9 cellular contexts compared by ENCODE assay signal in the genomic region with DNA sequence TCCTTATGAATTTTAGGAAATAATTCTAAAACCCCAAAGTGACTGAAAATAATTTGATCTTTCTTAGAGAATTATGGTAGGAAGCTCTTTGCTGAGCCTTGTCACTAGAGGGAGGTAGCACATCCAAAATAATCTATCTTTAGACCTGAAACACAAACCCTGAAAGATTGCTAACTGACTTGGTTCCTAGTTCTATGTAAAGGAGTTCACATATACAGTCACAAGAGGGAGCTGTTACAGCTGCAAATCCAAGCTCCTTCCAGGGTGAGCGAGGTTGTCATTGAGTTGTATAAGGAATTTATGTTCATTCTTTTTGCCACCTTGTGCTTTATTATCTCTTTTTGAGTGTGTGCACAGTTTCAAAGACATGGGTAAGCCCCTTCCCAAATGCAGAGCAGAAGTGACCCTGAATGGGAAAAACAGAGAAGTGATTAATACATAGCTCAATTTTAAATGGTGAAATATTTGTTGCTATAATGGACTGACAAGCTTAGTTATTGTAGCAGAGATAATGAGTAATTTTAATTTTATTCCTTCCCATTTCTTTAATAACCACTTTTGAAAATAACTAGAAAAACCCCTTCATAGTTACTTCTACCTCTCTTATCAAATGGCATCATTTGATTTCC.
A peak's percentile ranks its signal among the peaks of the same experiment; 100 is the strongest.
DNase-seq lines count a peak whose midpoint lies in the region; ATAC-seq, FAIRE-seq and TF ChIP-seq lines count a peak whose summit lies in the region.
"Had no signal": no experiment of that assay in that cellular context is flagged by ENCODE, and none has a peak within 500 bp of the region (broad histone marks: within the 10 kb centered on the region; RNA-seq: fewer than 3 reads in every experiment).

No MANE protein-coding gene starts in this region.

- H3F3A ChIP-seq in GM23248 (ENCODE audit: insufficient read depth) = no peaks in the 10 kb centered on the region

- H4K20me1 ChIP-seq in GM23248 (ENCODE audit: insufficient read depth) (no peaks in the 10 kb centered on the region), HepG2 (ENCODE audit: insufficient read depth, low read length) (no peaks in the 10 kb centered on the region)

- DNase-seq in D341Med (ENCODE audit: low spot score) (peak; percentile 43), GM23248 (peak; percentile 66), NOMO-1 treated with dmso at 0.1 percent for 144 hours (lab: John Stamatoyannopoulos, UW; ENCODE audit: unreplicated experiment) (peak; percentile 25), T47D (ENCODE audit: low read depth in 1 of 2, low spot score in 1 of 2) (peak; percentile 11 to 52), HepG2 (ENCODE audit: low spot score) (peak; percentile 71), NCI-H1417 treated with DMSO at 0.1 percent for 48 hours (lab: John Stamatoyannopoulos, UW) (no peak)
- DNase-seq in stimulated activated CD4-positive, alpha-beta T cell treated with anti-CD3 and anti-CD28 coated beads, Interleukin-4, amount 100 ng/mL, for 1 hour = no peak
- no peak for DNase-seq in stimulated activated CD4-positive, alpha-beta T cell treated with anti-CD3 and anti-CD28 coated beads, Interleukin-2, amount 100 ng/mL, for 48 hours

- H3K27ac ChIP-seq in GM23248 (no peak overlapping the region), HepG2 (ENCODE audit: extremely low read length, insufficient read depth, low read length) (no peak overlapping the region)
- H3K27ac ChIP-seq: SJCRH30 had no signal

- H3K4me2 ChIP-seq in GM23248 (ENCODE audit: unreplicated experiment) (no peak overlapping the region), HepG2 (ENCODE audit: low read depth, low read length) (no peak overlapping the region)

- H3K4me1 ChIP-seq in GM23248 (ENCODE audit: insufficient read depth) (no peaks in the 10 kb centered on the region), HepG2 (ENCODE audit: insufficient read depth, low read length) (no peaks in the 10 kb centered on the region)
- H3K4me1 ChIP-seq: SJCRH30 had no signal

- no peak overlapping the region for H3K9ac ChIP-seq in GM23248
- no peak overlapping the region for H3K9ac ChIP-seq in HepG2 (ENCODE audit: insufficient read depth, low read depth, low read length)

- FAIRE-seq in HepG2 (lab: Jason Lieb, UNC) = peak; percentile 88

- H3K79me2 ChIP-seq in GM23248 (ENCODE audit: insufficient read depth) (no peaks in the 10 kb centered on the region), HepG2 (ENCODE audit: insufficient read depth, low read length) (no peaks in the 10 kb centered on the region)

- peak; percentile 68 for TF ChIP-seq CTCF in HepG2 (CRISPR knock-in tag; IDR thresholded peaks at IDR 0.05)

- WGBS in GM23248 (ENCODE audit: low coverage in 1 of 2, low lambda C conversion rate in 2 of 2, missing lambda C conversion rate in 2 of 2), 2 experiments = 0 to 3% methylated on average over 1 of the region's 1 CpG
- WGBS in HepG2 (ENCODE audit: low lambda C conversion rate) = 6% methylated on average over 1 of the region's 1 CpG

- BruUV-seq in HepG2 (replicated peaks; lab: Mats Ljungman, UMichigan) = no TSS peak

- in situ Hi-C loops in GM23248 (cut with MboI) (no loop called here), T47D (cut with HindIII; ENCODE audit: low pct_unique_long_range_greater_than_20kb, low sequenced_read_pairs) (no loop called here), HepG2 (cut with HindIII; ENCODE audit: extremely low pct_ligation_motif_present, low pct_unique_long_range_greater_than_20kb) (no loop called here)

- no peaks in the 10 kb centered on the region for H3K9me3 ChIP-seq in GM23248 (ENCODE audit: low read depth)
- H3K9me3 ChIP-seq in HepG2 (ENCODE audit: low read length) = peaks cover 27% of the 10 kb centered on the region
- H3K9me3 ChIP-seq: SJCRH30 had no signal

- no peaks in the 10 kb centered on the region for H3K9me2 ChIP-seq in GM23248 (ENCODE audit: insufficient read depth)

- no peak for TF ChIP-seq POLR2A in HepG2 (IDR thresholded peaks at IDR 0.05; ENCODE audit: insufficient read depth in 1 of 2, low read depth in 2 of 2, low read length in 2 of 2)

- no peaks in the 10 kb centered on the region for H3K36me3 ChIP-seq in GM23248 (ENCODE audit: low read depth)
- H3K36me3 ChIP-seq in HepG2 (replicated peaks in 1 of 2; ENCODE audit: control insufficient read depth in 1 of 2, insufficient read depth in 2 of 2, low read length in 2 of 2) = no peaks in the 10 kb centered on the region
- H3K36me3 ChIP-seq: SJCRH30 had no signal

- TF ChIP-seq RAD21 in HepG2 (CRISPR knock-in tag; IDR thresholded peaks at IDR 0.05) = no peak

- POLR2A ChIA-PET in HepG2 (lab: Yijun Ruan, JAX) = no interaction called here

- TF ChIP-seq EP300 in HepG2 (IDR thresholded peaks at IDR 0.05; ENCODE audit: low read depth in 2 of 2, low read length in 2 of 2) (no peak), HepG2 (CRISPR knock-in tag; IDR thresholded peaks at IDR 0.05; ENCODE audit: borderline replicate concordance) (no peak)

- CTCF ChIA-PET in HepG2 (lab: Yijun Ruan, JAX; ENCODE audit: low intra/inter-chr PET ratio, low total read pairs) = no interaction called here

- H3K27me3 ChIP-seq in GM23248 (replicated peaks; ENCODE audit: insufficient read depth) (no peaks in the 10 kb centered on the region), HepG2 (ENCODE audit: control insufficient read depth in 1 of 2, insufficient read depth in 2 of 2, low read length in 2 of 2) (no peaks in the 10 kb centered on the region)
- H3K27me3 ChIP-seq: SJCRH30 had no signal

- H3K4me3 ChIP-seq in GM23248 (no peak overlapping the region), HepG2 (replicated peaks in 1 of 3; ENCODE audit: insufficient read depth in 1 of 3, low read depth in 2 of 3, low read length in 3 of 3) (no peak overlapping the region)
- H3K4me3 ChIP-seq: SJCRH30 had no signal

- intact Hi-C loops in HepG2 (cut with micrococcal nuclease; ENCODE audit: unreplicated experiment) = loop anchor here (2.0 kb wide), 1 partner anchor 38 kb away; no protein-coding TSS in a partner anchor

- no peak overlapping the region for H2AFZ ChIP-seq in GM23248
- no peak overlapping the region for H2AFZ ChIP-seq in HepG2 (ENCODE audit: low read length)

- ATAC-seq in HepG2 = peak; percentile 99

TF ChIP-seq in HepG2, 621 proteins besides CTCF, POLR2A, EP300 and RAD21:
- peak; percentile 31; the same call in 1 of the 2 replicates for TF ChIP-seq STAG1 (CRISPR knock-in tag; IDR thresholded peaks at IDR 0.05)
- TF ChIP-seq NAIF1 (CRISPR knock-in tag; IDR thresholded peaks at IDR 0.05; ENCODE audit: borderline replicate concordance) = no peak

Comparison
In these comparisons a context has a peak if more than half of its experiments do, and no peak if none do; other contexts are left out.
1. DNase-seq: peak in D341Med (single experiment), GM23248 (single experiment), NOMO-1 treated with dmso at 0.1 percent for 144 hours (single experiment), T47D (2 of 2) and HepG2 (single experiment); none in NCI-H1417 treated with DMSO at 0.1 percent for 48 hours (single experiment), stimulated activated CD4-positive, alpha-beta T cell treated with anti-CD3 and anti-CD28 coated beads, Interleukin-4, amount 100 ng/mL, for 1 hour (single experiment) and stimulated activated CD4-positive, alpha-beta T cell treated with anti-CD3 and anti-CD28 coated beads, Interleukin-2, amount 100 ng/mL, for 48 hours (0 of 2).